8 cellular contexts compared by ENCODE assay signal in the genomic region with DNA sequence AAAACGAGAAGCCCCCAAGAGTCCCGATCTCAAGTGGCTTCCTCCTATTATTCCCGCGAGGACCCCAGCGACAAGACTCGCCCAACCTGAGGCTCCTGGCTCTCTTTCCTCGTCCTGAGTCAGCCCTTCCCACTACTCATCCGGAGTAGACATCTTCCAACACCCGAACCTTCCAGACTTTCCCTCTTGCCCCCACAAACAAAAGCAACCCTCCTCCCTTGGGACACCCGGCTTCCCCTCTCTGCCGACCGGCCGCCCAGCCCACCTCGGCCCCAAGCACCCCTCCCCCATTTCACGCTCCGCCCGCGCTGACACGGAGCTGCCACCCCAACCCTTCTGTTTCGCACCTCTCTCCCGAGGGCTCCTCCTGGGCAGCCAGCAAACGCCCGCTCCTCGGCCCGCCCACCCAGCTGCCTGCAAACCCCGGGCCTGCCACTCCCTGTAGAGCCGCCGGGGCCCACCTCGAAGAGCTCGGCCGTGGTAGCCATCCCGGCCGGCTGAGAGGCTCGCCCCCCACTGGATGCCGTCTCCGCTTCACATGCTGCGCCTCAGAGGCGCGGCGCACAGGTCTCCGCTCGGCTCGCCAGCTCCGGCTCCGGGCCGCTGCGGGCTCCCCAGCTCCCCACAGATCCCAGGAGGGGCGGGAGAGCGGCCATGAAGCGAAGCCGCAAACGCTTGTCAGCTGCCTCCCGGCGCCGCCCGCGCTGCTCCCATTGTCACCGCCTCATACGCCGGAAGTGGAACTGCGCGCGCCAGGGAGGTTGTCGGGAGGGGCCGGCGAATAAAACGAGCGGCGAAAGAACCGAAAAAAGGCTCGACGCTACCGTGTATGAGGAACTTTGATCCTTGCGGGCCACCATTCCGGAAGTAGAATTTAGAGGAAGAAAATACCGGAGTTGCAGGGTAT. TPM values are rescaled to one million over a fixed set of nuclear protein-coding genes. Genes with fewer than 3 reads are reported as not detected.
A peak's percentile ranks its signal among the peaks of the same experiment; 100 is the strongest.
DNase-seq lines count a peak whose midpoint lies in the region; ATAC-seq, FAIRE-seq and TF ChIP-seq lines count a peak whose summit lies in the region.

A gene with protein sequence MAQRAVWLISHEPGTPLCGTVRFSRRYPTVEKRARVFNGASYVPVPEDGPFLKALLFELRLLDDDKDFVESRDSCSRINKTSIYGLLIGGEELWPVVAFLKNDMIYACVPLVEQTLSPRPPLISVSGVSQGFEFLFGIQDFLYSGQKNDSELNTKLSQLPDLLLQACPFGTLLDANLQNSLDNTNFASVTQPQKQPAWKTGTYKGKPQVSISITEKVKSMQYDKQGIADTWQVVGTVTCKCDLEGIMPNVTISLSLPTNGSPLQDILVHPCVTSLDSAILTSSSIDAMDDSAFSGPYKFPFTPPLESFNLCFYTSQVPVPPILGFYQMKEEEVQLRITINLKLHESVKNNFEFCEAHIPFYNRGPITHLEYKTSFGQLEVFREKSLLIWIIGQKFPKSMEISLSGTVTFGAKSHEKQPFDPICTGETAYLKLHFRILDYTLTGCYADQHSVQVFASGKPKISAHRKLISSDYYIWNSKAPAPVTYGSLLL (plus strand): TSS at position 811 of the 907 bp plus-strand sequence. CDS start 344 bp downstream, outside the sequence.
A gene with protein sequence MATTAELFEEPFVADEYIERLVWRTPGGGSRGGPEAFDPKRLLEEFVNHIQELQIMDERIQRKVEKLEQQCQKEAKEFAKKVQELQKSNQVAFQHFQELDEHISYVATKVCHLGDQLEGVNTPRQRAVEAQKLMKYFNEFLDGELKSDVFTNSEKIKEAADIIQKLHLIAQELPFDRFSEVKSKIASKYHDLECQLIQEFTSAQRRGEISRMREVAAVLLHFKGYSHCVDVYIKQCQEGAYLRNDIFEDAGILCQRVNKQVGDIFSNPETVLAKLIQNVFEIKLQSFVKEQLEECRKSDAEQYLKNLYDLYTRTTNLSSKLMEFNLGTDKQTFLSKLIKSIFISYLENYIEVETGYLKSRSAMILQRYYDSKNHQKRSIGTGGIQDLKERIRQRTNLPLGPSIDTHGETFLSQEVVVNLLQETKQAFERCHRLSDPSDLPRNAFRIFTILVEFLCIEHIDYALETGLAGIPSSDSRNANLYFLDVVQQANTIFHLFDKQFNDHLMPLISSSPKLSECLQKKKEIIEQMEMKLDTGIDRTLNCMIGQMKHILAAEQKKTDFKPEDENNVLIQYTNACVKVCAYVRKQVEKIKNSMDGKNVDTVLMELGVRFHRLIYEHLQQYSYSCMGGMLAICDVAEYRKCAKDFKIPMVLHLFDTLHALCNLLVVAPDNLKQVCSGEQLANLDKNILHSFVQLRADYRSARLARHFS (minus strand): TSS at position 745 of the 907 bp plus-strand sequence. CDS start 257 bp downstream, at position 488.

- H3K4me1 ChIP-seq in HUES64 (ENCODE audit: insufficient read depth, low read length) (peaks cover 29% of the 10 kb centered on the region), OCI-LY1 (ENCODE audit: insufficient read depth, low read length, severe bottlenecking) (peaks cover 34% of the 10 kb centered on the region)

- in situ Hi-C loops in endometrial microvascular endothelial cells (cut with HindIII; ENCODE audit: inconsistent ontology term, low pct_unique_long_range_greater_than_20kb, low sequenced_read_pairs): no loop called here

- ATAC-seq in GM21447 (IDR thresholded peaks at IDR 0.05; ENCODE audit: unreplicated experiment): peak; percentile 84

- TF ChIP-seq CTCF in D721Med (IDR thresholded peaks at IDR 0.05; ENCODE audit: insufficient read depth, missing control alignments) (no peak), OCI-LY1 (IDR thresholded peaks at IDR 0.05; ENCODE audit: low read length) (no peak)

- H3K9me3 ChIP-seq in HUES64 (ENCODE audit: insufficient read depth, low read depth, low read length): no peaks in the 10 kb centered on the region
- H3K9me3 ChIP-seq in OCI-LY1 (ENCODE audit: low read length): no peaks in the 10 kb centered on the region

- peak within 1 kb of the TSS; percentile 87 for H3K4me2 ChIP-seq in OCI-LY1 (ENCODE audit: low read length)

- H4K20me1 ChIP-seq in OCI-LY1 (ENCODE audit: insufficient read depth, low read length): no peaks in the 10 kb centered on the region

- WGBS in HUES64: under 1% methylated on average over 76 of the region's 76 CpGs

- H3K9ac ChIP-seq in HUES64 (ENCODE audit: low read depth, low read length): peak within 1 kb of the TSS; percentile 90
- peak within 1 kb of the TSS; percentile 81 for H3K9ac ChIP-seq in OCI-LY1 (ENCODE audit: low read length)

- H3K27me3 ChIP-seq in HUES64 (ENCODE audit: insufficient read depth, low read length) (no peaks in the 10 kb centered on the region), OCI-LY1 (ENCODE audit: insufficient read depth, low read length) (no peaks in the 10 kb centered on the region)

- FAIRE-seq in D721Med (lab: Jason Lieb, UNC): no peak

- H3K27ac ChIP-seq in HUES64 (ENCODE audit: low read depth, low read length) (peak within 1 kb of the TSS; percentile 88), OCI-LY1 (ENCODE audit: low read depth, low read length, poor library complexity, severe bottlenecking) (peak within 1 kb of the TSS; percentile 89)

- H3K36me3 ChIP-seq in HUES64 (ENCODE audit: insufficient read depth, low read length) (peaks cover 8% of the 10 kb centered on the region), OCI-LY1 (ENCODE audit: insufficient read depth, low read length) (peaks cover 19% of the 10 kb centered on the region)

- no peaks in the 10 kb centered on the region for H3K9me2 ChIP-seq in OCI-LY1 (ENCODE audit: low read depth, low read length)

- H3F3A ChIP-seq in OCI-LY1 (ENCODE audit: insufficient read depth, low read length): no peaks in the 10 kb centered on the region

- H3K4me3 ChIP-seq in HUES64 (ENCODE audit: low read length) (peak within 1 kb of the TSS; percentile 92), OCI-LY1 (ENCODE audit: low read depth, low read length, poor library complexity, severe bottlenecking) (peak within 1 kb of the TSS; percentile 75)

- H2AFZ ChIP-seq in OCI-LY1 (ENCODE audit: low read length): no peak within 1 kb of the TSS

- peaks cover 83% of the 10 kb centered on the region for H3K79me2 ChIP-seq in OCI-LY1 (ENCODE audit: insufficient read depth, low read length)

- DNase-seq in D721Med (ENCODE audit: insufficient read length, low spot score): peak; percentile 36
- DNase-seq in activated CD8-positive, alpha-beta memory T cell treated with anti-CD3 and anti-CD28 coated beads, Interleukin-2, amount 50 U/mL, for 4 hours: peak; percentile 86
- peak; percentile 97 for DNase-seq in mesenteric fat pad (ENCODE audit: low spot score)
- DNase-seq in stimulated activated CD8-positive, alpha-beta memory T cell treated with anti-CD3 and anti-CD28 coated beads, Interleukin-15, amount 100 ng/mL, for 24 hours (ENCODE audit: low read depth): peak; percentile 83

RNA-seq across cellular contexts. Expression of the first gene that starts in this region (rescaled TPM):
- 41.2 TPM for polyA plus RNA-seq in HUES64 (2013, experiment 1 of 2)
- polyA plus RNA-seq in HUES64 (2013, experiment 2 of 2): 42.5 TPM
- total RNA-seq in endometrial microvascular endothelial cells (ENCODE audit: inconsistent ontology term) (26.8 TPM), mesenteric fat pad (28.6 TPM)

RNA-seq across cellular contexts. Expression of the second gene that starts in this region (rescaled TPM):
- polyA plus RNA-seq in HUES64 (2013, experiment 1 of 2): 64.3 TPM
- polyA plus RNA-seq in HUES64 (2013, experiment 2 of 2): 69.8 TPM
- total RNA-seq in endometrial microvascular endothelial cells (ENCODE audit: inconsistent ontology term): 73.5 TPM
- total RNA-seq in mesenteric fat pad: 63.4 TPM

Comparison
In these comparisons a context has a peak if more than half of its experiments do, and no peak if none do; other contexts are left out.
1. Peak in every context shown above with its lines: DNase-seq, ATAC-seq, H3K4me3 ChIP-seq and H3K27ac ChIP-seq.
2. DNase-seq: peak in every context shown above with its lines; median percentile 97 in mesenteric fat pad; 86 in activated CD8-positive, alpha-beta memory T cell treated with anti-CD3 and anti-CD28 coated beads, Interleukin-2, amount 50 U/mL, for 4 hours; 83 in stimulated activated CD8-positive, alpha-beta memory T cell treated with anti-CD3 and anti-CD28 coated beads, Interleukin-15, amount 100 ng/mL, for 24 hours; 36 in D721Med.